Comparison of ENCODE assay signal across 1 cellular context in genomic region chr4:168630445-168631187, GRCh38.
TF ChIP-seq lines count a peak whose summit lies in the region.

No MANE protein-coding gene starts in this region.

TF ChIP-seq in GM23338, 12 proteins besides CTCF, POLR2A, EP300 and RAD21 (continued from another document):
- TF ChIP-seq REST (IDR thresholded peaks at IDR 0.05; ENCODE audit: unreplicated experiment), result no peak
- TF ChIP-seq EZH2 (IDR thresholded peaks at IDR 0.05; ENCODE audit: low read depth, unreplicated experiment), result no peak
- no peak for TF ChIP-seq EZH2phosphoT487 (IDR thresholded peaks at IDR 0.05; ENCODE audit: unreplicated experiment)
- TF ChIP-seq ZNF331 (CRISPR knock-in tag; IDR thresholded peaks at IDR 0.05; ENCODE audit: low read depth), result no peak
